ENCODE assay signal across 22 cellular contexts in the genomic region with DNA sequence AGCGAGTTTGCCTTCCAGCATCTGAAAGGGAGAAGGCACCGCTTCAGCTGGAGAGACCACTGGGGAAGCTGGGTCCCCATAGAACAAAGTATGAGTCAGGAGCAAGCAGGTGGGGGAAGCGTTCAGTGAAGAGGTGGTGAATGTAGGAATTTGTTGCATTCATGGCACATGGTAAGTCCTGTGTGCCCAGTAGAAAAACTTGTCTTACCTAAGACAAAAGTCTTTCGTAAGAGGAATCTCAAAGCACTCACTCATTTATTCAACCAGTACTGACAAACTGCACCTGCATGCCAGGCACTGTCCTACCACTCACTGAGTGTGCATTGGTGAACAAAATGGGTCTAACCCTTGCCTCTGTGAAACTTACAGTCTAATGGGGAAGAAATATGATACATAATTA. TPM values are rescaled to one million over a fixed set of nuclear protein-coding genes. Genes with fewer than 3 reads are reported as not detected.
DNase-seq lines count a peak whose midpoint lies in the region; ATAC-seq and TF ChIP-seq lines count a peak whose summit lies in the region.
"Had no signal": no experiment of that assay in that cellular context is flagged by ENCODE, and none has a peak within 500 bp of the region (broad histone marks: within the 10 kb centered on the region; RNA-seq: fewer than 3 reads in every experiment).

No MANE protein-coding gene starts in this region.

- in situ Hi-C loops in IMR-90 (cut with MboI; ENCODE audit: low sequenced_read_pairs), result loop anchor here (10.0 kb wide), 2 partner anchors 90 to 180 kb away; no protein-coding TSS in a partner anchor

- DNase-seq in IMR-90, result no peak
- DNase-seq in RWPE2 (ENCODE audit: low spot score), result no peak
- DNase-seq in AG08395 (ENCODE audit: low spot score), result no peak
- no peak for DNase-seq in NCI-H2029 treated with DMSO at 0.1 percent for 48 hours (lab: John Stamatoyannopoulos, UW)
- no peak for DNase-seq in CD4-positive, alpha-beta memory T cell
- DNase-seq: H7, HFFc6, KG1, NCI-H1092, NCI-H1417 treated with DMSO at 0.1 percent for 48 hours, NCI-H1694 treated with DMSO at 0.1 percent for 48 hours, NCI-H2081 treated with DMSO at 0.1 percent for 48 hours, NCI-H2171, NCI-H226, NCI-H510A, NCI-H69, Peyer's patch, SIG-M5, SK-N-SH, SW 1271 had no signal

- TF ChIP-seq RAD21 in IMR-90 (IDR thresholded peaks at IDR 0.05; ENCODE audit: low read length), result no peak

- CTCF ChIA-PET in IMR-90 (lab: Yijun Ruan, JAX), result no interaction called here
- CTCF ChIA-PET in CD4-positive, alpha-beta memory T cell (lab: Charles Lee; ENCODE audit: partially characterized antibody), result interaction anchor here (2.0 kb wide), 1 partner anchor 281 kb away, joined by 4 read pairs; no protein-coding TSS in a partner anchor

- H3K18ac ChIP-seq in IMR-90 (ENCODE audit: low read depth, low read length), result no peak overlapping the region

- H3K4me3 ChIP-seq in IMR-90 (ENCODE audit: insufficient read depth, low read depth, low read length), result no peak overlapping the region
- H3K4me3 ChIP-seq in RWPE2 (ENCODE audit: severe bottlenecking), result no peak overlapping the region
- H3K4me3 ChIP-seq in CD4-positive, alpha-beta memory T cell (ENCODE audit: low read length in 2 of 2), result no peak overlapping the region
- H3K4me3 ChIP-seq: Peyer's patch had no signal

- H2AK9ac ChIP-seq in IMR-90 (replicated peaks; ENCODE audit: low read depth, low read length, poor library complexity), result no peak overlapping the region

- H3K9me3 Mint-ChIP-seq in CD4-positive, alpha-beta memory T cell, result peaks cover 0 to 2% (median 0%) of the 10 kb centered on the region in 8 donors
- H3K9me3 Mint-ChIP-seq: HFFc6 had no signal

- H3K9me3 ChIP-seq in IMR-90 (ENCODE audit: control insufficient read depth, insufficient read depth, low read length) (no peaks in the 10 kb centered on the region), RWPE2 (ENCODE audit: severe bottlenecking) (no peaks in the 10 kb centered on the region)
- no peaks in the 10 kb centered on the region for H3K9me3 ChIP-seq in CD4-positive, alpha-beta memory T cell (ENCODE audit: control insufficient read depth in 1 of 2, low read length in 2 of 2)
- H3K9me3 ChIP-seq: Peyer's patch, SK-N-SH had no signal

- H3K27me3 ChIP-seq in IMR-90 (ENCODE audit: control insufficient read depth, insufficient read depth, low read length) (no peaks in the 10 kb centered on the region), RWPE2 (ENCODE audit: insufficient read depth, poor library complexity, severe bottlenecking) (no peaks in the 10 kb centered on the region)
- no peaks in the 10 kb centered on the region for H3K27me3 ChIP-seq in CD4-positive, alpha-beta memory T cell (ENCODE audit: insufficient read depth, low read length)
- H3K27me3 ChIP-seq: Peyer's patch had no signal

- no peak overlapping the region for H3K9ac ChIP-seq in IMR-90 (ENCODE audit: low read depth, low read length)
- H3K9ac ChIP-seq: SK-N-SH had no signal

- no peak overlapping the region for H2BK5ac ChIP-seq in IMR-90 (ENCODE audit: low read depth, low read length, poor library complexity, severe bottlenecking)

- peak overlapping the region; percentile 54; the same call in 2 of the 3 replicates for H2BK15ac ChIP-seq in IMR-90 (ENCODE audit: low read depth, low read length)

- dilution Hi-C loops in IMR-90 (cut with HindIII; ENCODE audit: low sequenced_read_pairs, unreplicated experiment), result no loop called here

- H2AFZ ChIP-seq in IMR-90 (replicated peaks; ENCODE audit: low read length, poor library complexity), result no peak overlapping the region

- H3K4me1 Mint-ChIP-seq in CD4-positive, alpha-beta memory T cell, result no peaks in the 10 kb centered on the region

- no peak overlapping the region for H3K23ac ChIP-seq in IMR-90 (ENCODE audit: low read depth, low read length)

- peaks cover 2% of the 10 kb centered on the region for H3K4me1 ChIP-seq in IMR-90 (ENCODE audit: control insufficient read depth, insufficient read depth, low read length)
- peaks cover 9% of the 10 kb centered on the region for H3K4me1 ChIP-seq in RWPE2 (ENCODE audit: insufficient read depth, poor library complexity, severe bottlenecking)
- H3K4me1 ChIP-seq in CD4-positive, alpha-beta memory T cell (ENCODE audit: insufficient read depth, low read length), result no peaks in the 10 kb centered on the region
- H3K4me1 ChIP-seq: Peyer's patch had no signal

- intact Hi-C loops in IMR-90 (cut with micrococcal nuclease), result no loop called here
- intact Hi-C loops in CD4-positive, alpha-beta memory T cell (cut with micrococcal nuclease), result loop anchor here (10.0 kb wide), 1 partner anchor 180 kb away; no protein-coding TSS in a partner anchor

- no peak overlapping the region for H3K56ac ChIP-seq in IMR-90 (ENCODE audit: extremely low read depth, insufficient read depth, low read length)

- no peaks in the 10 kb centered on the region for H3K36me3 Mint-ChIP-seq in CD4-positive, alpha-beta memory T cell

- H3K27ac ChIP-seq in IMR-90 (ENCODE audit: insufficient read depth, low read length), result no peak overlapping the region
- peak overlapping the region; percentile 11 for H3K27ac ChIP-seq in RWPE2 (ENCODE audit: poor library complexity, severe bottlenecking)
- no peak overlapping the region for H3K27ac ChIP-seq in CD4-positive, alpha-beta memory T cell (ENCODE audit: low read depth, low read length)
- H3K27ac ChIP-seq: Peyer's patch had no signal

- no peak overlapping the region for H4K5ac ChIP-seq in IMR-90 (ENCODE audit: low read depth, low read length)

- H2BK120ac ChIP-seq in IMR-90 (ENCODE audit: low read depth, low read length), result peak overlapping the region; percentile 77; the same call in 1 of the 2 replicates

- H3K9me1 ChIP-seq in IMR-90 (ENCODE audit: insufficient read depth, low read length), result no peaks in the 10 kb centered on the region

- no peaks in the 10 kb centered on the region for H3K79me1 ChIP-seq in IMR-90 (ENCODE audit: low read depth in 1 of 2, low read length in 2 of 2)

- BruUV-seq in IMR-90 (replicated peaks; lab: Mats Ljungman, UMichigan), result no TSS peak

- no peak overlapping the region for H3K4me3 Mint-ChIP-seq in CD4-positive, alpha-beta memory T cell
- H3K4me3 Mint-ChIP-seq: HFFc6 had no signal

- H2AK5ac ChIP-seq in IMR-90 (ENCODE audit: low read depth, low read length), result peak overlapping the region; percentile 42; the same call in 1 of the 2 replicates

- H4K91ac ChIP-seq in IMR-90 (ENCODE audit: insufficient read depth, low read depth, low read length), result peak overlapping the region; percentile 32; the same call in 1 of the 2 replicates

- no peaks in the 10 kb centered on the region for H3K27me3 Mint-ChIP-seq in CD4-positive, alpha-beta memory T cell

- POLR2A ChIA-PET in IMR-90 (lab: Charles Lee; ENCODE audit: unreplicated experiment), result no interaction called here
- POLR2A ChIA-PET in CD4-positive, alpha-beta memory T cell (lab: Charles Lee; ENCODE audit: partially characterized antibody), result interaction anchor here (0.6 kb wide), 1 partner anchor 288 kb away, joined by 3 read pairs; no protein-coding TSS in a partner anchor

- ATAC-seq in IMR-90 (ENCODE audit: low read depth), result no peak
- peak; percentile 35 for ATAC-seq in RWPE2 (ENCODE audit: low read depth)
- peak; percentile 55 for ATAC-seq in esophagus mucosa
- ATAC-seq in GM21619 (IDR thresholded peaks at IDR 0.05; ENCODE audit: unreplicated experiment), result no peak

- H3K14ac ChIP-seq in IMR-90 (replicated peaks; ENCODE audit: low read depth, low read length), result no peak overlapping the region

- no peak overlapping the region for H3K27ac Mint-ChIP-seq in CD4-positive, alpha-beta memory T cell
- H3K27ac Mint-ChIP-seq: HFFc6 had no signal

- no peak overlapping the region for H3K4me2 ChIP-seq in IMR-90 (ENCODE audit: low read depth, low read length)
- H3K4me2 ChIP-seq: SK-N-SH had no signal

- no peak for TF ChIP-seq CTCF in IMR-90 (conservative IDR thresholded peaks at IDR 0.05; ENCODE audit: low read depth, low read length)
- TF ChIP-seq CTCF in RWPE2 (IDR thresholded peaks at IDR 0.05; ENCODE audit: poor library complexity, severe bottlenecking), result no peak

- no peak for TF ChIP-seq POLR2A in IMR-90 (IDR thresholded peaks at IDR 0.05; ENCODE audit: low read depth, low read length)

- H4K20me1 ChIP-seq in IMR-90 (ENCODE audit: insufficient read depth, low read length), result no peaks in the 10 kb centered on the region

- H4K8ac ChIP-seq in IMR-90 (ENCODE audit: low read depth in 2 of 2, low read length in 2 of 2), result peak overlapping the region in 1 of 2 experiments; percentile 20; a peak in 1 of 4 replicates

- H3K4ac ChIP-seq in IMR-90 (ENCODE audit: low read depth, low read length), result peak overlapping the region; percentile 65

- H2BK20ac ChIP-seq in IMR-90 (ENCODE audit: low read depth, low read length), result peak overlapping the region; percentile 62; the same call in 1 of the 2 replicates

- H3K36me3 ChIP-seq in IMR-90 (ENCODE audit: control insufficient read depth, insufficient read depth, low read length) (no peaks in the 10 kb centered on the region), RWPE2 (ENCODE audit: low read depth) (no peaks in the 10 kb centered on the region)
- no peaks in the 10 kb centered on the region for H3K36me3 ChIP-seq in CD4-positive, alpha-beta memory T cell (ENCODE audit: insufficient read depth, low read length)
- H3K36me3 ChIP-seq: Peyer's patch had no signal

- no CpG with 5 or more reads among the region's 4 CpGs for WGBS in IMR-90 (ENCODE audit: extremely low coverage in 2 of 2, insufficient read length in 1 of 2), 2 experiments

TF ChIP-seq in IMR-90, 13 proteins besides CTCF, POLR2A, EP300 and RAD21 (continues in another document):
- TF ChIP-seq RCOR1 (IDR thresholded peaks at IDR 0.05; ENCODE audit: insufficient replicate concordance, low read length) (no peak), MXI1 (IDR thresholded peaks at IDR 0.05; ENCODE audit: borderline replicate concordance, low read depth, low read length) (no peak), MAZ (IDR thresholded peaks at IDR 0.05; ENCODE audit: borderline replicate concordance, low read depth, low read length) (no peak), ELK1 (IDR thresholded peaks at IDR 0.05; ENCODE audit: borderline replicate concordance, low read depth, low read length) (no peak), SMC3 (IDR thresholded peaks at IDR 0.05; ENCODE audit: low read depth, low read length) (no peak)

RNA-seq across cellular contexts. Expression of gene ERRFI1, which starts 9.2 kb away (rescaled TPM):
- total RNA-seq in IMR-90 (2012; rRNA removed) (101 and 106 TPM in 2 replicates), esophagus mucosa (25.4 TPM)
- 102 and 145 TPM in 2 replicates for polyA plus RNA-seq in IMR-90 (2012; rRNA removed)
- 66.7 and 88.3 TPM in 2 replicates for polyA plus RNA-seq in IMR-90 (2012; cell fraction: cytosol; rRNA removed)
- polyA plus RNA-seq in IMR-90 (2012; cell fraction: nucleus; rRNA removed; ENCODE audit: low replicate concordance), result 50.7 and 405 TPM in 2 replicates
- total RNA-seq in CD4-positive, alpha-beta memory T cell, result 1 to 10 TPM; 1.0 TPM
- under 1 TPM; 0.18 to 0.73 TPM for polyA plus RNA-seq in CD4-positive, alpha-beta memory T cell

Comparison
In these comparisons a context has a peak if more than half of its experiments do, and no peak if none do; other contexts are left out.
1. ATAC-seq: peak in RWPE2 (single experiment) and esophagus mucosa (single experiment); none in IMR-90 (single experiment) and GM21619 (single experiment).
2. RNA of gene ERRFI1, which starts 9.2 kb away (total RNA-seq): 101 to 106 TPM in IMR-90 and 25.4 TPM in esophagus mucosa (single experiment); 1.0 TPM in CD4-positive, alpha-beta memory T cell; every median in the first group is over 10 times any median in the second.